ENCODE assay signal across 1 cellular context in genomic region chr11:104033561-104033960, GRCh38.
TF ChIP-seq lines count a peak whose summit lies in the region.

No MANE protein-coding gene starts in this region.

TF ChIP-seq in IMR-90, 13 proteins besides CTCF, POLR2A, EP300 and RAD21 (continued from another document):
- TF ChIP-seq CEBPB (IDR thresholded peaks at IDR 0.05; ENCODE audit: low read depth, low read length) (no peak), CHD1 (IDR thresholded peaks at IDR 0.05; ENCODE audit: low read depth, low read length) (no peak), MXI1 (IDR thresholded peaks at IDR 0.05; ENCODE audit: borderline replicate concordance, low read depth, low read length) (no peak), MAFK (IDR thresholded peaks at IDR 0.05; ENCODE audit: low read depth, low read length) (no peak), MAZ (IDR thresholded peaks at IDR 0.05; ENCODE audit: borderline replicate concordance, low read depth, low read length) (no peak), FOS (IDR thresholded peaks at IDR 0.05; ENCODE audit: low read depth, low read length) (no peak)
